ENCODE assay signal across 23 cellular contexts in genomic region chr20:63932606-63933160, GRCh38. TPM values are rescaled to one million over a fixed set of nuclear protein-coding genes. Genes with fewer than 3 reads are reported as not detected.
A peak's percentile ranks its signal among the peaks of the same experiment; 100 is the strongest.
DNase-seq lines count a peak whose midpoint lies in the region; ATAC-seq and TF ChIP-seq lines count a peak whose summit lies in the region.
"Had no signal": no experiment of that assay in that cellular context is flagged by ENCODE, and none has a peak within 500 bp of the region (broad histone marks: within the 10 kb centered on the region; RNA-seq: fewer than 3 reads in every experiment).

No MANE protein-coding gene starts in this region.

- no CpG with 5 or more reads among the region's 17 CpGs for WGBS in neuronal stem cell (ENCODE audit: extremely low coverage in 2 of 2, insufficient read length in 2 of 2, insufficient replicate concordance in 1 of 2), 2 donors

- DNase-seq in H7 (peak; percentile 39), RWPE2 (ENCODE audit: low spot score) (peak; percentile 81), endothelial cell (ENCODE audit: low spot score) (no peak), neuronal stem cell (ENCODE audit: low spot score) (no peak), hippocampal formation (lab: John Stamatoyannopoulos, UW) (no peak), SHP77 treated with DMSO at 0.1 percent for 48 hours (lab: John Stamatoyannopoulos, UW) (no peak), GM10266 (ENCODE audit: extremely low spot score) (no peak), EL (no peak)
- DNase-seq: Calu3, HCEC 1CT, MM.1S, NCI-H1417, NCI-H1694, NCI-H2029 treated with DMSO at 0.1 percent for 48 hours, NCI-H69 had no signal

- no peak overlapping the region for H2BK5ac ChIP-seq in neuronal stem cell (ENCODE audit: low read length)

- H3K36me3 Mint-ChIP-seq in endothelial cell (ENCODE audit: low read depth, unreplicated experiment) = peaks cover 51% of the 10 kb centered on the region

- H3K27me3 ChIP-seq in H7 (ENCODE audit: control insufficient read depth, insufficient read depth, low read length) = no peaks in the 10 kb centered on the region
- H3K27me3 ChIP-seq in RWPE2 (ENCODE audit: insufficient read depth, poor library complexity, severe bottlenecking) = no peaks in the 10 kb centered on the region
- H3K27me3 ChIP-seq in neuronal stem cell (ENCODE audit: control insufficient read depth in 3 of 3, insufficient read depth in 3 of 3, low read depth in 1 of 3, low read length in 3 of 3) = no peaks in the 10 kb centered on the region
- H3K27me3 ChIP-seq: SJSA1 had no signal

- H3K27ac Mint-ChIP-seq in endothelial cell (ENCODE audit: unreplicated experiment) = no peak overlapping the region
- H3K27ac Mint-ChIP-seq: GM23338 had no signal

- no peak overlapping the region for H3K18ac ChIP-seq in neuronal stem cell (ENCODE audit: low read length)

- no peak overlapping the region for H3K14ac ChIP-seq in neuronal stem cell (ENCODE audit: low read length)

- H3K4me3 ChIP-seq in H7 (ENCODE audit: insufficient read depth, low read depth, low read length) (no peak overlapping the region), RWPE2 (ENCODE audit: severe bottlenecking) (no peak overlapping the region), neuronal stem cell (ENCODE audit: low read length in 2 of 2) (peak overlapping the region in 1 of 2 donors; percentile 19)
- H3K4me3 ChIP-seq: A549, GM23338, SJSA1 had no signal

- no peaks in the 10 kb centered on the region for H3K4me1 ChIP-seq in RWPE2 (ENCODE audit: insufficient read depth, poor library complexity, severe bottlenecking)
- H3K4me1 ChIP-seq in neuronal stem cell (ENCODE audit: control insufficient read depth in 2 of 2, insufficient read depth in 1 of 2, low read depth in 1 of 2, low read length in 2 of 2) = no peaks in the 10 kb centered on the region
- H3K4me1 ChIP-seq: A549, SJSA1 had no signal

- no peak overlapping the region for H2AFZ ChIP-seq in neuronal stem cell (ENCODE audit: low read length)
- H2AFZ ChIP-seq: GM23338 had no signal

- peak overlapping the region; percentile 62 for H3K23ac ChIP-seq in neuronal stem cell (ENCODE audit: low read depth, low read length, poor library complexity)

- no peak overlapping the region for H2BK12ac ChIP-seq in neuronal stem cell (ENCODE audit: low read length)

- H3K4me3 Mint-ChIP-seq in endothelial cell (ENCODE audit: unreplicated experiment) = peak overlapping the region; percentile 47
- H3K4me3 Mint-ChIP-seq: CD8-positive, alpha-beta memory T cell; GM23338 had no signal

- no peaks in the 10 kb centered on the region for H3K9me3 ChIP-seq in RWPE2 (ENCODE audit: severe bottlenecking)
- no peaks in the 10 kb centered on the region for H3K9me3 ChIP-seq in neuronal stem cell (replicated peaks in 1 of 2; ENCODE audit: control insufficient read depth in 2 of 2, insufficient read depth in 1 of 2, low read depth in 1 of 2, low read length in 2 of 2)
- H3K9me3 ChIP-seq: A549, SJSA1 had no signal

- H4K8ac ChIP-seq in neuronal stem cell (ENCODE audit: low read depth, low read length) = no peak overlapping the region

- no peak overlapping the region for H3K9ac ChIP-seq in neuronal stem cell (ENCODE audit: low read depth, low read length, poor library complexity)
- H3K9ac ChIP-seq: KMS-11 had no signal

- no peaks in the 10 kb centered on the region for H3K4me1 Mint-ChIP-seq in endothelial cell (ENCODE audit: unreplicated experiment)

- H3K9me3 Mint-ChIP-seq in endothelial cell (ENCODE audit: unreplicated experiment) = no peaks in the 10 kb centered on the region
- H3K9me3 Mint-ChIP-seq: CD8-positive, alpha-beta memory T cell; GM23338 had no signal

- H3K27ac ChIP-seq in RWPE2 (ENCODE audit: poor library complexity, severe bottlenecking) (no peak overlapping the region), neuronal stem cell (replicated peaks; ENCODE audit: low read length) (no peak overlapping the region)
- H3K27ac ChIP-seq: A549, C4-2B, KMS-11, SJSA1 had no signal

- TF ChIP-seq CTCF in RWPE2 (IDR thresholded peaks at IDR 0.05; ENCODE audit: poor library complexity, severe bottlenecking) (no peak), endothelial cell (IDR thresholded peaks at IDR 0.05; ENCODE audit: unreplicated experiment) (no peak), GM10266 (IDR thresholded peaks at IDR 0.05; ENCODE audit: control insufficient read depth, insufficient read depth, low read depth, missing control alignments) (no peak)

- H2BK120ac ChIP-seq in neuronal stem cell (ENCODE audit: low read depth, low read length) = no peak overlapping the region

- H3K27me3 Mint-ChIP-seq in endothelial cell (ENCODE audit: unreplicated experiment) = peaks cover 8% of the 10 kb centered on the region
- H3K27me3 Mint-ChIP-seq: CD8-positive, alpha-beta memory T cell had no signal

- no peak overlapping the region for H2BK15ac ChIP-seq in neuronal stem cell (ENCODE audit: low read length)

- H4K91ac ChIP-seq in neuronal stem cell (ENCODE audit: low read depth, low read length, poor library complexity) = no peak overlapping the region

- ATAC-seq in RWPE2 (ENCODE audit: low read depth) = no peak
- ATAC-seq: A549, GM23338, Panc1 had no signal

- H3K4ac ChIP-seq in neuronal stem cell (ENCODE audit: low read length) = no peak overlapping the region

- no peak overlapping the region for H3K4me2 ChIP-seq in neuronal stem cell (ENCODE audit: insufficient read depth, low read length, poor library complexity, severe bottlenecking)
- H3K4me2 ChIP-seq: A549, GM23338, KMS-11 had no signal

- no peak overlapping the region for H2AK5ac ChIP-seq in neuronal stem cell (ENCODE audit: low read depth, low read length)

- no peaks in the 10 kb centered on the region for H3K79me1 ChIP-seq in neuronal stem cell (ENCODE audit: low read depth, low read length)

- H3K36me3 ChIP-seq in H7 (replicated peaks; ENCODE audit: control insufficient read depth, insufficient read depth, low read length) = peaks cover 11% of the 10 kb centered on the region
- H3K36me3 ChIP-seq in RWPE2 (ENCODE audit: low read depth) = peaks cover 86% of the 10 kb centered on the region
- peaks cover 50 to 93% of the 10 kb centered on the region in 2 donors for H3K36me3 ChIP-seq in neuronal stem cell (replicated peaks in 1 of 2; ENCODE audit: control insufficient read depth in 2 of 2, insufficient read depth in 2 of 2, low read length in 2 of 2)

RNA-seq across cellular contexts. Expression of gene UCKL1, which starts 23.5 kb away (rescaled TPM):
- 21.8 and 26.6 TPM in 2 replicates for total RNA-seq in H7 (2014; rRNA removed; shearing (Covaris generic))
- total RNA-seq in endothelial cell (ENCODE audit: unreplicated experiment) = 40.1 TPM
- 17.0 TPM for polyA plus RNA-seq in neuronal stem cell (2013, experiment 1 of 2)
- 15.6 TPM for polyA plus RNA-seq in neuronal stem cell (2013, experiment 2 of 2)

RNA-seq across cellular contexts. Expression of gene ZNF512B, which starts 37.0 kb away (rescaled TPM):
- total RNA-seq in H7 (2014; rRNA removed; shearing (Covaris generic)) = 13.3 and 15.5 TPM in 2 replicates
- total RNA-seq in endothelial cell (ENCODE audit: unreplicated experiment) = 40.8 TPM
- polyA plus RNA-seq in neuronal stem cell (2013, experiment 1 of 2) = 7.8 TPM
- polyA plus RNA-seq in neuronal stem cell (2013, experiment 2 of 2) = 7.3 TPM

RNA-seq across cellular contexts. Expression of gene DNAJC5, which starts 37.8 kb away (rescaled TPM):
- total RNA-seq in H7 (2014; rRNA removed; shearing (Covaris generic)) = 29.2 and 30.8 TPM in 2 replicates
- 54.4 TPM for total RNA-seq in endothelial cell (ENCODE audit: unreplicated experiment)
- polyA plus RNA-seq in neuronal stem cell (2013, experiment 1 of 2) = 17.2 TPM
- polyA plus RNA-seq in neuronal stem cell (2013, experiment 2 of 2) = 16.8 TPM

RNA-seq across cellular contexts. Expression of gene SAMD10, which starts 46.8 kb away (rescaled TPM):
- total RNA-seq in H7 (2014; rRNA removed; shearing (Covaris generic)) = 3.8 and 5.7 TPM in 2 replicates
- total RNA-seq in endothelial cell (ENCODE audit: unreplicated experiment) = 5.0 TPM
- 6.5 TPM for polyA plus RNA-seq in neuronal stem cell (2013, experiment 1 of 2)
- polyA plus RNA-seq in neuronal stem cell (2013, experiment 2 of 2) = 5.8 TPM
- total RNA-seq: G401 had no signal
- polyA plus RNA-seq: A549 had no signal

RNA-seq across cellular contexts. Expression of gene PRPF6, which starts 48.2 kb away (rescaled TPM):
- 70.8 and 75.3 TPM in 2 replicates for total RNA-seq in H7 (2014; rRNA removed; shearing (Covaris generic))
- total RNA-seq in endothelial cell (ENCODE audit: unreplicated experiment) = 73.4 TPM
- 50.0 TPM for polyA plus RNA-seq in neuronal stem cell (2013, experiment 1 of 2)
- 49.3 TPM for polyA plus RNA-seq in neuronal stem cell (2013, experiment 2 of 2)

Comparison
In these comparisons a context has a peak if more than half of its experiments do, and no peak if none do; other contexts are left out.
1. DNase-seq: peak in H7 (single experiment) and RWPE2 (single experiment); none in endothelial cell (single experiment), neuronal stem cell (single experiment), hippocampal formation (0 of 2), SHP77 treated with DMSO at 0.1 percent for 48 hours (single experiment), GM10266 (single experiment) and EL (single experiment).